In the genomic region with DNA sequence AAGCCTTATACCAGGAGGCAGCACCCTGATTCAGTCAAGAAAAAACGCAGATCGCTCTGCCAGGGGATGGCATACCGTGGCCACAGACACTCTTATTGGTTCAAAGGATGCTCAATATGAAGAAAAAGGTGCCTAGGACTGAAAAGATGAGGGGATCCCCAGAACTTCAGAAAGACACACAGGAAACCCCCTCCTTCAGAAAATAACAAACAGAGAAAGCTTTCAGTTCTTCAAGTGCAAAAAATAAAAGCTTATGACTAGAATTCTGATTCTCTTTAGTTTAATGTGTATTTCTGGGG, we compare ENCODE assay signal across 8 cellular contexts. TPM values are rescaled to one million over a fixed set of nuclear protein-coding genes. Genes with fewer than 3 reads are reported as not detected.
DNase-seq lines count a peak whose midpoint lies in the region; ATAC-seq, FAIRE-seq and TF ChIP-seq lines count a peak whose summit lies in the region.

No MANE protein-coding gene starts in this region.

- DNase-seq in activated T-cell treated with anti-CD3 and anti-CD28 coated beads, Interleukin-2, amount 50 U/mL, for 24 hours = peak; percentile 65
- DNase-seq in stimulated activated naive CD4-positive, alpha-beta T cell (lab: John Stamatoyannopoulos, UW) = peak; percentile 21 to 73 (median 62)
- no peak for DNase-seq in D721Med (ENCODE audit: insufficient read length, low spot score)
- DNase-seq in NCI-H2029 (lab: John Stamatoyannopoulos, UW) = no peak
- no peak for DNase-seq in cerebellar nuclear complex (lab: John Stamatoyannopoulos, UW)
- no peak for DNase-seq in H4 (ENCODE audit: low spot score)

- no peak for TF ChIP-seq CTCF in D721Med (IDR thresholded peaks at IDR 0.05; ENCODE audit: insufficient read depth, missing control alignments)

- ATAC-seq in GM19467 (IDR thresholded peaks at IDR 0.05; ENCODE audit: unreplicated experiment) (peak; percentile 46), HG03175 (IDR thresholded peaks at IDR 0.05; ENCODE audit: unreplicated experiment) (peak; percentile 48)

- H3K27ac Mint-ChIP-seq in activated T-cell treated with anti-CD3 and anti-CD28 coated beads, Interleukin-2, amount 50 U/mL, for 24 hours = peak overlapping the region; percentile 93

- peaks cover 61% of the 10 kb centered on the region for H3K4me1 Mint-ChIP-seq in activated T-cell treated with anti-CD3 and anti-CD28 coated beads, Interleukin-2, amount 50 U/mL, for 24 hours (ENCODE audit: low read depth)

- FAIRE-seq in D721Med (lab: Jason Lieb, UNC) = no peak

- no peaks in the 10 kb centered on the region for H3K9me3 Mint-ChIP-seq in activated T-cell treated with anti-CD3 and anti-CD28 coated beads, Interleukin-2, amount 50 U/mL, for 24 hours

- H3K4me3 Mint-ChIP-seq in activated T-cell treated with anti-CD3 and anti-CD28 coated beads, Interleukin-2, amount 50 U/mL, for 24 hours = peak overlapping the region; percentile 37

- H3K36me3 Mint-ChIP-seq in activated T-cell treated with anti-CD3 and anti-CD28 coated beads, Interleukin-2, amount 50 U/mL, for 24 hours (ENCODE audit: low read depth) = no peaks in the 10 kb centered on the region

- peaks cover 2% of the 10 kb centered on the region for H3K27me3 Mint-ChIP-seq in activated T-cell treated with anti-CD3 and anti-CD28 coated beads, Interleukin-2, amount 50 U/mL, for 24 hours

RNA-seq across cellular contexts. Expression of a gene that starts 17.7 kb away (rescaled TPM):
- total RNA-seq in H4 (2014; rRNA removed; shearing (Covaris generic)) = 0.39 and 1.1 TPM in 2 replicates

Comparison
In these comparisons a context has a peak if more than half of its experiments do, and no peak if none do; other contexts are left out.
1. DNase-seq: peak in activated T-cell treated with anti-CD3 and anti-CD28 coated beads, Interleukin-2, amount 50 U/mL, for 24 hours (single experiment) and stimulated activated naive CD4-positive, alpha-beta T cell (6 of 6); none in D721Med (single experiment), NCI-H2029 (single experiment), cerebellar nuclear complex (0 of 2) and H4 (single experiment).